In the genomic region with DNA sequence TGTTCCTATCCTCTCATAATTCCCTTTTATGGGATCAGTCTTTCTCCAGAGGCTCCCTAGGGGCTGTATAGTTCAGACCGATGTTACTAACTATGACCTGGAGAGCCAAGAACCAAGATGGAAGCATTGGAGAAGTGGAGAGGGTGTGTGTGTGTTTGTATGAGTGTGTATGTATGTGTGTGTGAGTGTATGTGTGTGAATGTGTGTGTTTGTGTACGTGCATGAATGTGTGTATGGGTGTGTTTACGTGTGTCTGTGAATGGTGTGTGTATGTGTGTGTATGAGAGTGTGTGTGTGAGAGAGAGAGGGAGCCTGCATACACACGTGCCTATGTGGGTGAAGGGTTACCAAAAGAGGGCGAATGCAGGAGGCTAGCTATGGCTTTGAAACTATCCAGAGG, we compare ENCODE assay signal across 1 cellular context.
TF ChIP-seq lines count a peak whose summit lies in the region.

No MANE protein-coding gene starts in this region.

TF ChIP-seq in HepG2, 621 proteins besides CTCF, POLR2A, EP300 and RAD21:
- TF ChIP-seq ZNF652 (CRISPR knock-in tag; IDR thresholded peaks at IDR 0.05; ENCODE audit: borderline replicate concordance, low read depth) (no peak), ZNF207 (IDR thresholded peaks at IDR 0.05; ENCODE audit: borderline replicate concordance) (0 out of 2 replicates have a peak, but pooled peaks have one; percentile 43)
- TF ChIP-seq, protein P1, sequence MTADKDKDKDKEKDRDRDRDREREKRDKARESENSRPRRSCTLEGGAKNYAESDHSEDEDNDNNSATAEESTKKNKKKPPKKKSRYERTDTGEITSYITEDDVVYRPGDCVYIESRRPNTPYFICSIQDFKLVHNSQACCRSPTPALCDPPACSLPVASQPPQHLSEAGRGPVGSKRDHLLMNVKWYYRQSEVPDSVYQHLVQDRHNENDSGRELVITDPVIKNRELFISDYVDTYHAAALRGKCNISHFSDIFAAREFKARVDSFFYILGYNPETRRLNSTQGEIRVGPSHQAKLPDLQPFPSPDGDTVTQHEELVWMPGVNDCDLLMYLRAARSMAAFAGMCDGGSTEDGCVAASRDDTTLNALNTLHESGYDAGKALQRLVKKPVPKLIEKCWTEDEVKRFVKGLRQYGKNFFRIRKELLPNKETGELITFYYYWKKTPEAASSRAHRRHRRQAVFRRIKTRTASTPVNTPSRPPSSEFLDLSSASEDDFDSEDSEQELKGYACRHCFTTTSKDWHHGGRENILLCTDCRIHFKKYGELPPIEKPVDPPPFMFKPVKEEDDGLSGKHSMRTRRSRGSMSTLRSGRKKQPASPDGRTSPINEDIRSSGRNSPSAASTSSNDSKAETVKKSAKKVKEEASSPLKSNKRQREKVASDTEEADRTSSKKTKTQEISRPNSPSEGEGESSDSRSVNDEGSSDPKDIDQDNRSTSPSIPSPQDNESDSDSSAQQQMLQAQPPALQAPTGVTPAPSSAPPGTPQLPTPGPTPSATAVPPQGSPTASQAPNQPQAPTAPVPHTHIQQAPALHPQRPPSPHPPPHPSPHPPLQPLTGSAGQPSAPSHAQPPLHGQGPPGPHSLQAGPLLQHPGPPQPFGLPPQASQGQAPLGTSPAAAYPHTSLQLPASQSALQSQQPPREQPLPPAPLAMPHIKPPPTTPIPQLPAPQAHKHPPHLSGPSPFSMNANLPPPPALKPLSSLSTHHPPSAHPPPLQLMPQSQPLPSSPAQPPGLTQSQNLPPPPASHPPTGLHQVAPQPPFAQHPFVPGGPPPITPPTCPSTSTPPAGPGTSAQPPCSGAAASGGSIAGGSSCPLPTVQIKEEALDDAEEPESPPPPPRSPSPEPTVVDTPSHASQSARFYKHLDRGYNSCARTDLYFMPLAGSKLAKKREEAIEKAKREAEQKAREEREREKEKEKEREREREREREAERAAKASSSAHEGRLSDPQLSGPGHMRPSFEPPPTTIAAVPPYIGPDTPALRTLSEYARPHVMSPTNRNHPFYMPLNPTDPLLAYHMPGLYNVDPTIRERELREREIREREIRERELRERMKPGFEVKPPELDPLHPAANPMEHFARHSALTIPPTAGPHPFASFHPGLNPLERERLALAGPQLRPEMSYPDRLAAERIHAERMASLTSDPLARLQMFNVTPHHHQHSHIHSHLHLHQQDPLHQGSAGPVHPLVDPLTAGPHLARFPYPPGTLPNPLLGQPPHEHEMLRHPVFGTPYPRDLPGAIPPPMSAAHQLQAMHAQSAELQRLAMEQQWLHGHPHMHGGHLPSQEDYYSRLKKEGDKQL (CRISPR knock-in tag; IDR thresholded peaks at IDR 0.05; ENCODE audit: low read depth) = no peak
TF ChIP-seq in HepG2: peak in this region for 1.
